ENCODE assay signal across 14 cellular contexts in genomic region chr3:14438929-14439328, GRCh38. TPM values are rescaled to one million over a fixed set of nuclear protein-coding genes. Genes with fewer than 3 reads are reported as not detected.
DNase-seq lines count a peak whose midpoint lies in the region; ATAC-seq and TF ChIP-seq lines count a peak whose summit lies in the region.
"Had no signal": no experiment of that assay in that cellular context is flagged by ENCODE, and none has a peak within 500 bp of the region (broad histone marks: within the 10 kb centered on the region; RNA-seq: fewer than 3 reads in every experiment).

No MANE protein-coding gene starts in this region.

- H3K4me2 ChIP-seq in H9 (ENCODE audit: insufficient read depth, insufficient read length, low read length) (no peak overlapping the region), OCI-LY7 (ENCODE audit: low read length) (peak overlapping the region; percentile 15; the same call in 1 of the 2 replicates), hepatocyte (peak overlapping the region; percentile 37)

- H4K20me1 ChIP-seq in H9 (ENCODE audit: control insufficient read depth, insufficient read depth, insufficient read length): peaks cover 3% of the 10 kb centered on the region
- peaks cover 11% of the 10 kb centered on the region for H4K20me1 ChIP-seq in OCI-LY7 (ENCODE audit: insufficient read depth, low read length)
- peaks cover 48% of the 10 kb centered on the region for H4K20me1 ChIP-seq in hepatocyte (ENCODE audit: insufficient read depth, poor library complexity, severe bottlenecking)

- H4K91ac ChIP-seq in H9 (ENCODE audit: insufficient read length, low read depth, low read length): no peak overlapping the region

- intact Hi-C loops in OCI-LY7 (cut with micrococcal nuclease; ENCODE audit: unreplicated experiment): no loop called here

- no peak overlapping the region for H2BK5ac ChIP-seq in H9 (ENCODE audit: insufficient read length, low read length)

- H3K9me3 ChIP-seq in H9 (ENCODE audit: control insufficient read depth, low read depth, low read length): no peaks in the 10 kb centered on the region
- H3K9me3 ChIP-seq in OCI-LY7 (ENCODE audit: low read length): no peaks in the 10 kb centered on the region
- no peaks in the 10 kb centered on the region for H3K9me3 ChIP-seq in hepatocyte (ENCODE audit: low read depth)
- H3K9me3 ChIP-seq: mucosa of descending colon had no signal

- no peak overlapping the region for H2BK12ac ChIP-seq in H9 (ENCODE audit: insufficient read length, low read depth, low read length)

- no peak overlapping the region for H2BK20ac ChIP-seq in H9 (ENCODE audit: low read depth, low read length, poor library complexity, severe bottlenecking)

- H3K79me2 ChIP-seq in H9 (ENCODE audit: insufficient read depth, low read length) (peaks cover 1% of the 10 kb centered on the region; the same call in 1 of the 2 replicates), OCI-LY7 (ENCODE audit: insufficient read depth, low read depth, low read length) (peaks cover 76% of the 10 kb centered on the region), hepatocyte (peaks cover 88% of the 10 kb centered on the region)

- H3K27me3 Mint-ChIP-seq in H9 (ENCODE audit: low read depth): no peaks in the 10 kb centered on the region
- no peaks in the 10 kb centered on the region for H3K27me3 Mint-ChIP-seq in stimulated activated naive B cell treated with anti-CD40 and anti-IgM and Interleukin-4, amounts not matched to agents 10 μg/mL and 1 μg/mL and 100 μg/mL, for 72 hours
- H3K27me3 Mint-ChIP-seq: activated CD8-positive, alpha-beta memory T cell treated with anti-CD3 and anti-CD28 coated beads, Interleukin-2, amount 10 ng/mL, durations not matched to agents 7 days and 5 days; CD8-positive, alpha-beta memory T cell had no signal

- no peak overlapping the region for H3K27ac ChIP-seq in H9 (ENCODE audit: insufficient read length, low read depth, low read length)
- no peak overlapping the region for H3K27ac ChIP-seq in OCI-LY7 (ENCODE audit: low read depth, low read length, poor library complexity, severe bottlenecking)
- no peak overlapping the region for H3K27ac ChIP-seq in hepatocyte

- BruUV-seq in OCI-LY7 (replicated peaks; lab: Mats Ljungman, UMichigan): no TSS peak

- H2BK15ac ChIP-seq in H9 (ENCODE audit: low read depth, low read length): no peak overlapping the region

- no peaks in the 10 kb centered on the region for H3K23me2 ChIP-seq in H9 (ENCODE audit: insufficient read length, low read depth, low read length, poor library complexity, severe bottlenecking)

- peaks cover 40 to 41% of the 10 kb centered on the region in 2 experiments for H3K4me1 Mint-ChIP-seq in H9
- peaks cover 43 to 62% of the 10 kb centered on the region in 2 donors for H3K4me1 Mint-ChIP-seq in stimulated activated naive B cell treated with anti-CD40 and anti-IgM and Interleukin-4, amounts not matched to agents 10 μg/mL and 1 μg/mL and 100 μg/mL, for 72 hours

- DNase-seq in H9 (no peak), OCI-LY7 (ENCODE audit: low spot score) (no peak), hepatocyte (ENCODE audit: low spot score) (no peak), GM10266 (ENCODE audit: extremely low spot score) (no peak)
- no peak for DNase-seq in stimulated activated naive B cell treated with anti-CD40 and anti-IgM and Interleukin-4, amounts not matched to agents 10 μg/mL and 1 μg/mL and 100 μg/mL, for 72 hours
- DNase-seq: activated CD8-positive, alpha-beta memory T cell treated with anti-CD3 and anti-CD28 coated beads, Interleukin-2, amount 10 ng/mL, durations not matched to agents 7 days and 5 days; activated gamma-delta T cell treated with Interleukin-2 at 50 U/mL for 16 hours; CD8-positive, alpha-beta memory T cell had no signal

- H3K9me3 Mint-ChIP-seq in H9: no peaks in the 10 kb centered on the region
- H3K9me3 Mint-ChIP-seq in stimulated activated naive B cell treated with anti-CD40 and anti-IgM and Interleukin-4, amounts not matched to agents 10 μg/mL and 1 μg/mL and 100 μg/mL, for 72 hours: no peaks in the 10 kb centered on the region
- H3K9me3 Mint-ChIP-seq: CD8-positive, alpha-beta memory T cell; T-helper 1 cell treated with Interleukin-12 subunit alpha and Interleukin-12 subunit beta and Interleukin-4 antibody, amounts not matched to agents 30 μg/mL and 1 μg/mL, for 36 hours had no signal

- H2AFZ ChIP-seq in H9 (ENCODE audit: low read length) (no peak overlapping the region), OCI-LY7 (ENCODE audit: low read length) (no peak overlapping the region), hepatocyte (no peak overlapping the region)

- H3K4me3 ChIP-seq in OCI-LY7 (ENCODE audit: low read depth, low read length, poor library complexity, severe bottlenecking) (no peak overlapping the region), hepatocyte (no peak overlapping the region)
- H3K4me3 ChIP-seq: mucosa of descending colon had no signal

- ATAC-seq in stimulated activated naive B cell treated with anti-CD40 and anti-IgM and Interleukin-4, amounts not matched to agents 10 μg/mL and 1 μg/mL and 100 μg/mL, for 72 hours (replicated peaks): no peak
- ATAC-seq in HG03432 (IDR thresholded peaks at IDR 0.05; ENCODE audit: unreplicated experiment) (no peak), HG02852 (IDR thresholded peaks at IDR 0.05; ENCODE audit: unreplicated experiment) (no peak)
- ATAC-seq: activated CD4-positive, CD25-positive, alpha-beta regulatory T cell treated with anti-CD3 and anti-CD28 coated beads, Interleukin-2, amount 50 U/mL, for 24 hours; activated CD8-positive, alpha-beta memory T cell treated with anti-CD3 and anti-CD28 coated beads, Interleukin-2, amount 10 ng/mL, durations not matched to agents 7 days and 5 days had no signal

- H3K14ac ChIP-seq in H9 (ENCODE audit: insufficient read depth, low read length): no peak overlapping the region

- no peak overlapping the region for H4K5ac ChIP-seq in H9 (ENCODE audit: insufficient read length, low read depth, low read length)

- H3K79me1 ChIP-seq in H9 (ENCODE audit: insufficient read depth, low read depth, low read length, poor library complexity, severe bottlenecking): peaks cover 4% of the 10 kb centered on the region

- TF ChIP-seq CTCF in H9 (conservative IDR thresholded peaks at IDR 0.05) (no peak), OCI-LY7 (conservative IDR thresholded peaks at IDR 0.05; ENCODE audit: low read length) (no peak), hepatocyte (IDR thresholded peaks at IDR 0.05; ENCODE audit: poor library complexity) (no peak), GM10266 (IDR thresholded peaks at IDR 0.05; ENCODE audit: control insufficient read depth, insufficient read depth, low read depth, missing control alignments) (no peak)

- CTCF ChIA-PET in OCI-LY7 (lab: Charles Lee; ENCODE audit: unreplicated experiment): no interaction called here

- peaks cover 3% of the 10 kb centered on the region; the same call in 1 of the 2 replicates for H3K4me1 ChIP-seq in H9 (ENCODE audit: insufficient read depth, low read length)
- peaks cover 3% of the 10 kb centered on the region for H3K4me1 ChIP-seq in OCI-LY7 (ENCODE audit: insufficient read depth, low read length, poor library complexity, severe bottlenecking)
- peaks cover 26% of the 10 kb centered on the region for H3K4me1 ChIP-seq in hepatocyte (ENCODE audit: insufficient read depth)

- H3K4ac ChIP-seq in H9 (ENCODE audit: low read depth, low read length): no peak overlapping the region

- H3K36me3 ChIP-seq in OCI-LY7 (ENCODE audit: insufficient read depth, low read length): peaks cover 68% of the 10 kb centered on the region
- no peaks in the 10 kb centered on the region for H3K36me3 ChIP-seq in hepatocyte (replicated peaks; ENCODE audit: insufficient read depth, low read depth)

- H2AK5ac ChIP-seq in H9 (ENCODE audit: insufficient read length, low read length): no peak overlapping the region

- H3K36me3 Mint-ChIP-seq in H9 (ENCODE audit: insufficient read depth in 1 of 3, low read depth in 3 of 3): peaks cover 2 to 5% (median 2%) of the 10 kb centered on the region in 3 experiments; a peak in 4 of 7 replicates
- H3K36me3 Mint-ChIP-seq in stimulated activated naive B cell treated with anti-CD40 and anti-IgM and Interleukin-4, amounts not matched to agents 10 μg/mL and 1 μg/mL and 100 μg/mL, for 72 hours: peaks cover 11 to 20% of the 10 kb centered on the region in 2 donors

- no peak overlapping the region for H3K4me3 Mint-ChIP-seq in H9
- H3K4me3 Mint-ChIP-seq in stimulated activated naive B cell treated with anti-CD40 and anti-IgM and Interleukin-4, amounts not matched to agents 10 μg/mL and 1 μg/mL and 100 μg/mL, for 72 hours: peak overlapping the region in 1 of 2 donors; percentile 43
- H3K4me3 Mint-ChIP-seq: activated CD8-positive, alpha-beta memory T cell treated with anti-CD3 and anti-CD28 coated beads, Interleukin-2, amount 10 ng/mL, durations not matched to agents 7 days and 5 days; CD8-positive, alpha-beta memory T cell; T-helper 1 cell treated with Interleukin-12 subunit alpha and Interleukin-12 subunit beta and Interleukin-4 antibody, amounts not matched to agents 30 μg/mL and 1 μg/mL, for 36 hours had no signal

- H3K9me2 ChIP-seq in OCI-LY7 (ENCODE audit: insufficient read depth, low read length) (no peaks in the 10 kb centered on the region), hepatocyte (replicated peaks; ENCODE audit: insufficient read depth) (no peaks in the 10 kb centered on the region)

- no peak overlapping the region for H3K9ac ChIP-seq in H9 (ENCODE audit: extremely low read depth, insufficient read length, low read length)

- H3K27me3 ChIP-seq in H9 (ENCODE audit: insufficient read depth, low read length): no peaks in the 10 kb centered on the region
- no peaks in the 10 kb centered on the region for H3K27me3 ChIP-seq in hepatocyte
- H3K27me3 ChIP-seq: dorsolateral prefrontal cortex had no signal

- no peak overlapping the region for H4K8ac ChIP-seq in H9 (replicated peaks; ENCODE audit: insufficient read length, low read depth, low read length)

- H3K27ac Mint-ChIP-seq in H9: peak overlapping the region; percentile 39 to 60 (median 49); a peak in 3 of 7 replicates
- peak overlapping the region; percentile 79 for H3K27ac Mint-ChIP-seq in stimulated activated naive B cell treated with anti-CD40 and anti-IgM and Interleukin-4, amounts not matched to agents 10 μg/mL and 1 μg/mL and 100 μg/mL, for 72 hours
- H3K27ac Mint-ChIP-seq: activated CD8-positive, alpha-beta memory T cell treated with anti-CD3 and anti-CD28 coated beads, Interleukin-2, amount 10 ng/mL, durations not matched to agents 7 days and 5 days; T-helper 1 cell treated with Interleukin-12 subunit alpha and Interleukin-12 subunit beta and Interleukin-4 antibody, amounts not matched to agents 30 μg/mL and 1 μg/mL, for 36 hours had no signal

- no peak overlapping the region for H3K56ac ChIP-seq in H9 (ENCODE audit: insufficient read length, low read depth, low read length)

- no peak overlapping the region for H3T11ph ChIP-seq in H9 (ENCODE audit: low read length)

- H2BK120ac ChIP-seq in H9 (ENCODE audit: low read depth, low read length, poor library complexity, severe bottlenecking): no peak overlapping the region

- POLR2A ChIA-PET in OCI-LY7 (lab: Charles Lee): interaction anchor here (0.5 to 1.4 kb wide), 5 partner anchors 9 to 132 kb away, joined by 3 read pairs; no protein-coding TSS in a partner anchor

- WGBS in H9 (ENCODE audit: extremely low coverage, insufficient read length, low lambda C conversion rate): no CpG with 5 or more reads among the region's 6 CpGs
- 64% methylated on average over 6 of the region's 6 CpGs for WGBS in hepatocyte (ENCODE audit: low lambda C conversion rate, missing lambda C conversion rate)

- H3K23ac ChIP-seq in H9 (ENCODE audit: insufficient read length, low read depth, low read length): no peak overlapping the region

- H3K18ac ChIP-seq in H9 (ENCODE audit: insufficient read length, low read depth, low read length): no peak overlapping the region

RNA-seq across cellular contexts. Expression of gene SLC6A6, which starts 36.5 kb away (rescaled TPM):
- 70.8 and 72.6 TPM in 2 replicates for total RNA-seq in H9 (2021)
- total RNA-seq in OCI-LY7 (2014; rRNA removed; shearing (Covaris generic)): 36.7 and 43.0 TPM in 2 replicates
- 44.6 and 51.8 TPM in 2 replicates for total RNA-seq in OCI-LY7 (2022)
- 57.1 and 58.9 TPM in 2 replicates for total RNA-seq in hepatocyte
- polyA plus RNA-seq in hepatocyte: 30.7 and 31.8 TPM in 2 replicates
